ENCODE assay signal across 1 cellular context in the genomic region with DNA sequence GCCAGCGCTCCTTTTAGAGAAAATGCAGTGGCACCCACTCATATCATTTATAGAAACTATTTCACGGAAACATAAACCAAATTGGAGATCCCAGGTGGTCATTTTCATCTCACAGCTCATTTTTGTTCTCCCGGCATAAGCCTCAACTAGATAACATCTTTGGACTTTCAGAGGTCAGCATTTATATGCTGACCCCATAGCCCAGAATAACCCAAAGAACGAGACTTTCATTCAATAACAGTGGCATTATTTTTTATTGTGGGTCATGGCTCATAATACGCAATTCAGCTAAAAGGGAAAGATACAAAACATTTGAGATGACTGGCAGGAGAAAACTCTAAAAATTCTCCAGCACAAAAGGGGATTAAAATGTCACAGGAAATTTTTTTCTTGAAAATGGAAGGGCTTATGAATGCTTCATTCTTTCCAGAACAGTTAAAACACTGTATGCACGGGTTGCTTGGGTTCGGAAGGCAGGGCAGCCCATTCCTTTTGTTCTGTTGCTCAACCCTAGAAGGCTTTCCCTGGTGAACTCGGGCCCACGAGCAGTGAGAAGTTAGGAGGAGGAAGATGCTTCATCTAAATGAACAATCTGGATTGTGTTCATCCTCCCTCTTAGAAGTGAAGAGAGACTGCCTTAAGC.
A peak's percentile ranks its signal among the peaks of the same experiment; 100 is the strongest.
TF ChIP-seq lines count a peak whose summit lies in the region.

No MANE protein-coding gene starts in this region.

TF ChIP-seq in HepG2, 621 proteins besides CTCF, POLR2A, EP300 and RAD21 (continues in another document):
- TF ChIP-seq, protein P1, sequence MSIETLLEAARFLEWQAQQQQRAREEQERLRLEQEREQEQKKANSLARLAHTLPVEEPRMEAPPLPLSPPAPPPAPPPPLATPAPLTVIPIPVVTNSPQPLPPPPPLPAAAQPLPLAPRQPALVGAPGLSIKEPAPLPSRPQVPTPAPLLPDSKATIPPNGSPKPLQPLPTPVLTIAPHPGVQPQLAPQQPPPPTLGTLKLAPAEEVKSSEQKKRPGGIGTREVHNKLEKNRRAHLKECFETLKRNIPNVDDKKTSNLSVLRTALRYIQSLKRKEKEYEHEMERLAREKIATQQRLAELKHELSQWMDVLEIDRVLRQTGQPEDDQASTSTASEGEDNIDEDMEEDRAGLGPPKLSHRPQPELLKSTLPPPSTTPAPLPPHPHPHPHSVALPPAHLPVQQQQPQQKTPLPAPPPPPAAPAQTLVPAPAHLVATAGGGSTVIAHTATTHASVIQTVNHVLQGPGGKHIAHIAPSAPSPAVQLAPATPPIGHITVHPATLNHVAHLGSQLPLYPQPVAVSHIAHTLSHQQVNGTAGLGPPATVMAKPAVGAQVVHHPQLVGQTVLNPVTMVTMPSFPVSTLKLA (IDR thresholded peaks at IDR 0.05), result no peak
- TF ChIP-seq ZNF335 (CRISPR knock-in tag; IDR thresholded peaks at IDR 0.05), result peak; percentile 11; the same call in 1 of the 2 replicates
- no peak for TF ChIP-seq SMAD1 (CRISPR knock-in tag; IDR thresholded peaks at IDR 0.05; ENCODE audit: borderline replicate concordance, low read depth)
- TF ChIP-seq U2AF2 (IDR thresholded peaks at IDR 0.05; ENCODE audit: low read depth, low read length), result no peak
- 0 out of 2 replicates have a peak, but pooled peaks have one; percentile 4 for TF ChIP-seq THAP11 (CRISPR knock-in tag; IDR thresholded peaks at IDR 0.05)
- TF ChIP-seq SOX5 (CRISPR knock-in tag; IDR thresholded peaks at IDR 0.05; ENCODE audit: borderline replicate concordance), result peak; percentile 58; the same call in 1 of the 2 replicates
- no peak for TF ChIP-seq CC2D1A (CRISPR knock-in tag; IDR thresholded peaks at IDR 0.05)
- TF ChIP-seq, protein P2, sequence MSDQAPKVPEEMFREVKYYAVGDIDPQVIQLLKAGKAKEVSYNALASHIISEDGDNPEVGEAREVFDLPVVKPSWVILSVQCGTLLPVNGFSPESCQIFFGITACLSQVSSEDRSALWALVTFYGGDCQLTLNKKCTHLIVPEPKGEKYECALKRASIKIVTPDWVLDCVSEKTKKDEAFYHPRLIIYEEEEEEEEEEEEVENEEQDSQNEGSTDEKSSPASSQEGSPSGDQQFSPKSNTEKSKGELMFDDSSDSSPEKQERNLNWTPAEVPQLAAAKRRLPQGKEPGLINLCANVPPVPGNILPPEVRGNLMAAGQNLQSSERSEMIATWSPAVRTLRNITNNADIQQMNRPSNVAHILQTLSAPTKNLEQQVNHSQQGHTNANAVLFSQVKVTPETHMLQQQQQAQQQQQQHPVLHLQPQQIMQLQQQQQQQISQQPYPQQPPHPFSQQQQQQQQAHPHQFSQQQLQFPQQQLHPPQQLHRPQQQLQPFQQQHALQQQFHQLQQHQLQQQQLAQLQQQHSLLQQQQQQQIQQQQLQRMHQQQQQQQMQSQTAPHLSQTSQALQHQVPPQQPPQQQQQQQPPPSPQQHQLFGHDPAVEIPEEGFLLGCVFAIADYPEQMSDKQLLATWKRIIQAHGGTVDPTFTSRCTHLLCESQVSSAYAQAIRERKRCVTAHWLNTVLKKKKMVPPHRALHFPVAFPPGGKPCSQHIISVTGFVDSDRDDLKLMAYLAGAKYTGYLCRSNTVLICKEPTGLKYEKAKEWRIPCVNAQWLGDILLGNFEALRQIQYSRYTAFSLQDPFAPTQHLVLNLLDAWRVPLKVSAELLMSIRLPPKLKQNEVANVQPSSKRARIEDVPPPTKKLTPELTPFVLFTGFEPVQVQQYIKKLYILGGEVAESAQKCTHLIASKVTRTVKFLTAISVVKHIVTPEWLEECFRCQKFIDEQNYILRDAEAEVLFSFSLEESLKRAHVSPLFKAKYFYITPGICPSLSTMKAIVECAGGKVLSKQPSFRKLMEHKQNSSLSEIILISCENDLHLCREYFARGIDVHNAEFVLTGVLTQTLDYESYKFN (CRISPR knock-in tag; conservative IDR thresholded peaks at IDR 0.05), result no peak
- no peak for TF ChIP-seq ZNF564 (CRISPR knock-in tag; IDR thresholded peaks at IDR 0.05)
- no peak for TF ChIP-seq ELF3 (CRISPR knock-in tag; IDR thresholded peaks at IDR 0.05)
- 0 out of 2 replicates have a peak, but pooled peaks have one; percentile 18 for TF ChIP-seq GATA4 (IDR thresholded peaks at IDR 0.05; ENCODE audit: borderline replicate concordance, low read depth)
- 0 out of 2 replicates have a peak, but pooled peaks have one; percentile 2 for TF ChIP-seq FOXK1 (CRISPR knock-in tag; IDR thresholded peaks at IDR 0.05; ENCODE audit: borderline replicate concordance, low read depth)
- 0 out of 2 replicates have a peak, but pooled peaks have one; percentile 18 for TF ChIP-seq POLR2AphosphoS5 (IDR thresholded peaks at IDR 0.05; ENCODE audit: low read depth, low read length)
- TF ChIP-seq, protein P3, sequence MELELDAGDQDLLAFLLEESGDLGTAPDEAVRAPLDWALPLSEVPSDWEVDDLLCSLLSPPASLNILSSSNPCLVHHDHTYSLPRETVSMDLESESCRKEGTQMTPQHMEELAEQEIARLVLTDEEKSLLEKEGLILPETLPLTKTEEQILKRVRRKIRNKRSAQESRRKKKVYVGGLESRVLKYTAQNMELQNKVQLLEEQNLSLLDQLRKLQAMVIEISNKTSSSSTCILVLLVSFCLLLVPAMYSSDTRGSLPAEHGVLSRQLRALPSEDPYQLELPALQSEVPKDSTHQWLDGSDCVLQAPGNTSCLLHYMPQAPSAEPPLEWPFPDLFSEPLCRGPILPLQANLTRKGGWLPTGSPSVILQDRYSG (CRISPR knock-in tag; IDR thresholded peaks at IDR 0.05), result no peak
- TF ChIP-seq POLR2G (IDR thresholded peaks at IDR 0.05; ENCODE audit: low read depth, low read length), result peak; percentile 27; the same call in 1 of the 2 replicates
- peak; percentile 64 for TF ChIP-seq CEBPG (CRISPR knock-in tag; IDR thresholded peaks at IDR 0.05)
- TF ChIP-seq SNRNP70 (IDR thresholded peaks at IDR 0.05; ENCODE audit: low read depth, low read length), result no peak
- TF ChIP-seq, protein P4, sequence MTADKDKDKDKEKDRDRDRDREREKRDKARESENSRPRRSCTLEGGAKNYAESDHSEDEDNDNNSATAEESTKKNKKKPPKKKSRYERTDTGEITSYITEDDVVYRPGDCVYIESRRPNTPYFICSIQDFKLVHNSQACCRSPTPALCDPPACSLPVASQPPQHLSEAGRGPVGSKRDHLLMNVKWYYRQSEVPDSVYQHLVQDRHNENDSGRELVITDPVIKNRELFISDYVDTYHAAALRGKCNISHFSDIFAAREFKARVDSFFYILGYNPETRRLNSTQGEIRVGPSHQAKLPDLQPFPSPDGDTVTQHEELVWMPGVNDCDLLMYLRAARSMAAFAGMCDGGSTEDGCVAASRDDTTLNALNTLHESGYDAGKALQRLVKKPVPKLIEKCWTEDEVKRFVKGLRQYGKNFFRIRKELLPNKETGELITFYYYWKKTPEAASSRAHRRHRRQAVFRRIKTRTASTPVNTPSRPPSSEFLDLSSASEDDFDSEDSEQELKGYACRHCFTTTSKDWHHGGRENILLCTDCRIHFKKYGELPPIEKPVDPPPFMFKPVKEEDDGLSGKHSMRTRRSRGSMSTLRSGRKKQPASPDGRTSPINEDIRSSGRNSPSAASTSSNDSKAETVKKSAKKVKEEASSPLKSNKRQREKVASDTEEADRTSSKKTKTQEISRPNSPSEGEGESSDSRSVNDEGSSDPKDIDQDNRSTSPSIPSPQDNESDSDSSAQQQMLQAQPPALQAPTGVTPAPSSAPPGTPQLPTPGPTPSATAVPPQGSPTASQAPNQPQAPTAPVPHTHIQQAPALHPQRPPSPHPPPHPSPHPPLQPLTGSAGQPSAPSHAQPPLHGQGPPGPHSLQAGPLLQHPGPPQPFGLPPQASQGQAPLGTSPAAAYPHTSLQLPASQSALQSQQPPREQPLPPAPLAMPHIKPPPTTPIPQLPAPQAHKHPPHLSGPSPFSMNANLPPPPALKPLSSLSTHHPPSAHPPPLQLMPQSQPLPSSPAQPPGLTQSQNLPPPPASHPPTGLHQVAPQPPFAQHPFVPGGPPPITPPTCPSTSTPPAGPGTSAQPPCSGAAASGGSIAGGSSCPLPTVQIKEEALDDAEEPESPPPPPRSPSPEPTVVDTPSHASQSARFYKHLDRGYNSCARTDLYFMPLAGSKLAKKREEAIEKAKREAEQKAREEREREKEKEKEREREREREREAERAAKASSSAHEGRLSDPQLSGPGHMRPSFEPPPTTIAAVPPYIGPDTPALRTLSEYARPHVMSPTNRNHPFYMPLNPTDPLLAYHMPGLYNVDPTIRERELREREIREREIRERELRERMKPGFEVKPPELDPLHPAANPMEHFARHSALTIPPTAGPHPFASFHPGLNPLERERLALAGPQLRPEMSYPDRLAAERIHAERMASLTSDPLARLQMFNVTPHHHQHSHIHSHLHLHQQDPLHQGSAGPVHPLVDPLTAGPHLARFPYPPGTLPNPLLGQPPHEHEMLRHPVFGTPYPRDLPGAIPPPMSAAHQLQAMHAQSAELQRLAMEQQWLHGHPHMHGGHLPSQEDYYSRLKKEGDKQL (CRISPR knock-in tag; IDR thresholded peaks at IDR 0.05; ENCODE audit: low read depth), result no peak
- TF ChIP-seq PHF5A (CRISPR knock-in tag; IDR thresholded peaks at IDR 0.05; ENCODE audit: low read depth, unreplicated experiment), result no peak
- 0 out of 2 replicates have a peak, but pooled peaks have one; percentile 8 for TF ChIP-seq ZMYM4 (CRISPR knock-in tag; IDR thresholded peaks at IDR 0.05)
- no peak for TF ChIP-seq MED13 (CRISPR knock-in tag; IDR thresholded peaks at IDR 0.05)
- no peak for TF ChIP-seq FOXC1 (CRISPR knock-in tag; IDR thresholded peaks at IDR 0.05; ENCODE audit: borderline replicate concordance)
- TF ChIP-seq, protein P5, sequence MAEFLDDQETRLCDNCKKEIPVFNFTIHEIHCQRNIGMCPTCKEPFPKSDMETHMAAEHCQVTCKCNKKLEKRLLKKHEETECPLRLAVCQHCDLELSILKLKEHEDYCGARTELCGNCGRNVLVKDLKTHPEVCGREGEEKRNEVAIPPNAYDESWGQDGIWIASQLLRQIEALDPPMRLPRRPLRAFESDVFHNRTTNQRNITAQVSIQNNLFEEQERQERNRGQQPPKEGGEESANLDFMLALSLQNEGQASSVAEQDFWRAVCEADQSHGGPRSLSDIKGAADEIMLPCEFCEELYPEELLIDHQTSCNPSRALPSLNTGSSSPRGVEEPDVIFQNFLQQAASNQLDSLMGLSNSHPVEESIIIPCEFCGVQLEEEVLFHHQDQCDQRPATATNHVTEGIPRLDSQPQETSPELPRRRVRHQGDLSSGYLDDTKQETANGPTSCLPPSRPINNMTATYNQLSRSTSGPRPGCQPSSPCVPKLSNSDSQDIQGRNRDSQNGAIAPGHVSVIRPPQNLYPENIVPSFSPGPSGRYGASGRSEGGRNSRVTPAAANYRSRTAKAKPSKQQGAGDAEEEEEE (CRISPR knock-in tag; IDR thresholded peaks at IDR 0.05; ENCODE audit: borderline replicate concordance), result no peak
- TF ChIP-seq CENPT (CRISPR knock-in tag; IDR thresholded peaks at IDR 0.05; ENCODE audit: low read depth), result no peak
- TF ChIP-seq MAF1 (CRISPR knock-in tag; IDR thresholded peaks at IDR 0.05; ENCODE audit: borderline replicate concordance), result no peak
- peak; percentile 9; the same call in 1 of the 2 replicates for TF ChIP-seq RXRA (CRISPR knock-in tag; IDR thresholded peaks at IDR 0.05)
- TF ChIP-seq, protein P6, sequence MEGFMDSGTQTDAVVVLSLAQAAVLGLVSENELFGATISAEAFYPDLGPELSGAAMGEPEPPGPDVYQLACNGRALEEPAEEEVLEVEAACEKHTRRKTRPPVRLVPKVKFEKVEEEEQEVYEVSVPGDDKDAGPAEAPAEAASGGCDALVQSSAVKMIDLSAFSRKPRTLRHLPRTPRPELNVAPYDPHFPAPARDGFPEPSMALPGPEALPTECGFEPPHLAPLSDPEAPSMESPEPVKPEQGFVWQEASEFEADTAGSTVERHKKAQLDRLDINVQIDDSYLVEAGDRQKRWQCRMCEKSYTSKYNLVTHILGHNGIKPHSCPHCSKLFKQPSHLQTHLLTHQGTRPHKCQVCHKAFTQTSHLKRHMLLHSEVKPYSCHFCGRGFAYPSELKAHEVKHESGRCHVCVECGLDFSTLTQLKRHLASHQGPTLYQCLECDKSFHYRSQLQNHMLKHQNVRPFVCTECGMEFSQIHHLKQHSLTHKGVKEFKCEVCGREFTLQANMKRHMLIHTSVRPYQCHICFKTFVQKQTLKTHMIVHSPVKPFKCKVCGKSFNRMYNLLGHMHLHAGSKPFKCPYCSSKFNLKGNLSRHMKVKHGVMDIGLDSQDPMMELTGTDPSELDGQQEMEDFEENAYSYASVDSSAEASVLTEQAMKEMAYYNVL (CRISPR knock-in tag; IDR thresholded peaks at IDR 0.05; ENCODE audit: borderline replicate concordance), result no peak
- TF ChIP-seq LCORL (IDR thresholded peaks at IDR 0.05), result no peak
- peak; percentile 21 for TF ChIP-seq LCORL (CRISPR knock-in tag; IDR thresholded peaks at IDR 0.05)
- peak; percentile 23; the same call in 1 of the 2 replicates for TF ChIP-seq NCOA2 (CRISPR knock-in tag; IDR thresholded peaks at IDR 0.05)
- TF ChIP-seq, protein P7, sequence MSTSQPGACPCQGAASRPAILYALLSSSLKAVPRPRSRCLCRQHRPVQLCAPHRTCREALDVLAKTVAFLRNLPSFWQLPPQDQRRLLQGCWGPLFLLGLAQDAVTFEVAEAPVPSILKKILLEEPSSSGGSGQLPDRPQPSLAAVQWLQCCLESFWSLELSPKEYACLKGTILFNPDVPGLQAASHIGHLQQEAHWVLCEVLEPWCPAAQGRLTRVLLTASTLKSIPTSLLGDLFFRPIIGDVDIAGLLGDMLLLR (CRISPR knock-in tag; IDR thresholded peaks at IDR 0.05), result no peak
- TF ChIP-seq CEBPB (IDR thresholded peaks at IDR 0.05; ENCODE audit: borderline replicate concordance, low read depth, low read length), result peak; percentile 49; the same call in 1 of the 2 replicates
- TF ChIP-seq RFX1 (IDR thresholded peaks at IDR 0.05), result no peak
- TF ChIP-seq SOX13 (IDR thresholded peaks at IDR 0.05), result peak; percentile 38; the same call in 1 of the 2 replicates
- TF ChIP-seq SOX13 (CRISPR knock-in tag; conservative IDR thresholded peaks at IDR 0.05 in 1 of 2, IDR thresholded peaks at IDR 0.05 in 1 of 2), result peak in 1 of 2 experiments; percentile 79; a peak in 2 of 4 replicates
- TF ChIP-seq, protein P8, sequence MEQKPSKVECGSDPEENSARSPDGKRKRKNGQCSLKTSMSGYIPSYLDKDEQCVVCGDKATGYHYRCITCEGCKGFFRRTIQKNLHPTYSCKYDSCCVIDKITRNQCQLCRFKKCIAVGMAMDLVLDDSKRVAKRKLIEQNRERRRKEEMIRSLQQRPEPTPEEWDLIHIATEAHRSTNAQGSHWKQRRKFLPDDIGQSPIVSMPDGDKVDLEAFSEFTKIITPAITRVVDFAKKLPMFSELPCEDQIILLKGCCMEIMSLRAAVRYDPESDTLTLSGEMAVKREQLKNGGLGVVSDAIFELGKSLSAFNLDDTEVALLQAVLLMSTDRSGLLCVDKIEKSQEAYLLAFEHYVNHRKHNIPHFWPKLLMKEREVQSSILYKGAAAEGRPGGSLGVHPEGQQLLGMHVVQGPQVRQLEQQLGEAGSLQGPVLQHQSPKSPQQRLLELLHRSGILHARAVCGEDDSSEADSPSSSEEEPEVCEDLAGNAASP (CRISPR knock-in tag; IDR thresholded peaks at IDR 0.05; ENCODE audit: borderline replicate concordance), result peak; percentile 10; the same call in 1 of the 2 replicates
- TF ChIP-seq, protein P9, sequence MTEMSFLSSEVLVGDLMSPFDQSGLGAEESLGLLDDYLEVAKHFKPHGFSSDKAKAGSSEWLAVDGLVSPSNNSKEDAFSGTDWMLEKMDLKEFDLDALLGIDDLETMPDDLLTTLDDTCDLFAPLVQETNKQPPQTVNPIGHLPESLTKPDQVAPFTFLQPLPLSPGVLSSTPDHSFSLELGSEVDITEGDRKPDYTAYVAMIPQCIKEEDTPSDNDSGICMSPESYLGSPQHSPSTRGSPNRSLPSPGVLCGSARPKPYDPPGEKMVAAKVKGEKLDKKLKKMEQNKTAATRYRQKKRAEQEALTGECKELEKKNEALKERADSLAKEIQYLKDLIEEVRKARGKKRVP (CRISPR knock-in tag; IDR thresholded peaks at IDR 0.05), result 0 out of 4 replicates have a peak, but pooled peaks of 1 of the 2 experiments have one; percentile 6
